1 cellular context compared by ENCODE assay signal in genomic region chr9:129602598-129603415, GRCh38.
TF ChIP-seq lines count a peak whose summit lies in the region.

No MANE protein-coding gene starts in this region.

TF ChIP-seq in HCT116, 20 proteins besides CTCF, POLR2A, EP300 and RAD21 (continued from another document):
- TF ChIP-seq ZNF274 (IDR thresholded peaks at IDR 0.05; ENCODE audit: low read depth, low read length) (no peak), EGR1 (IDR thresholded peaks at IDR 0.05; ENCODE audit: low read depth) (no peak), ATF3 (IDR thresholded peaks at IDR 0.05) (no peak), TCF7L2 (IDR thresholded peaks at IDR 0.05; ENCODE audit: borderline replicate concordance, extremely low read depth, insufficient read depth, insufficient read length) (no peak)
